Comparison of ENCODE assay signal across 12 cellular contexts in the genomic region with DNA sequence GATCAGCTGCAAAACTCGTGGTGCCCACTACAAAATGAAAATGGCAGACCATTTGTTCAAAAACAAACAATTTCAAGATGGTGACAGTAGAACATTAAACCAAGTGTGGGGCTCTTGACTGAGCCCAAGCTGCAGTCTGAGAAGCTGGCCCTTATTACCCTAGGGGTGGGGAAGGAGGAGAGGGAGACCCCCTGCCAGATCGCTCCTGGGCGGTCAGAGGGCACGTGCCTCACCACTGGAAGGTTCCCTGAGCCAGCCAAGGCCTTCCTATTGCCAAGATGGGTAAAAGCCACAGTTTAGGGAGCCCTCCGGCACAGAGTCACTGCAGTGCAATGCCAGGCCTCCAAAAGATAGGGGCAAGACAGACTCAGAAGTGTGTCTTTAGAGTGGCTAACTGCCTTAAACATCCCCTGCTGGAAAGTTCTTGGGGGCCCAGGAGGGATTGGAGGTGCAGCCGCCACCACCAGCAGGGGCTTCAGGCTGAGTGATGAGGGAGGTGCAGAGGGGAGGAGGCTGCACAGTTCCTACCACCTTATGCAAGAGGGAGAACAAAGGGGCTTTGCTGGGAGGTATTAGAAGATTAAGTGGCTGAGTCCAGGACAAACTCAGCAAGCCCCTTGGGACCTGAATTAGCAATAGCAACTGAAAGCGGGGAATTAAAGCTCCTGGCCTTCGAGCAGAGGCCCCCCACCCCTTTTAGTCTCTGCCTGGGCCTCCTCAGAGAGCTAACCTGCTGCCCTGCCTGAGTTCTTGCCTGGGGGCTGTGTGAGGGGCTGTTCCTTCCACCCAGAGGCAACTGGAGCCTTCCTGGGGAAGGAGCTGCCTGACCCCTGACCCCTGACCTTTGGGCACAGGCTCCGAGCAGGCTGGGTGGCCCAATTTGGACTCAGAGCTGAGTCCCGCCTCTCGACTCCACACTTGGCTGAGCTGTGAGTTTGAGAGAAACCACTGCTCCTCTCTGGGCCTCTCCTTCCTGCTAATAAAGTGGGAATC.
"Had no signal": no experiment of that assay in that cellular context is flagged by ENCODE, and none has a peak within 500 bp of the region (broad histone marks: within the 10 kb centered on the region; RNA-seq: fewer than 3 reads in every experiment).

No MANE protein-coding gene starts in this region.

- H3K27me3 Mint-ChIP-seq: activated naive CD4-positive, alpha-beta T cell treated with anti-CD3 and anti-CD28 coated beads, Interleukin-2, amount 50 U/mL, for 24 hours had no signal

- H3K4me3 Mint-ChIP-seq: activated naive CD4-positive, alpha-beta T cell treated with anti-CD3 and anti-CD28 coated beads, Interleukin-2, amount 50 U/mL, for 24 hours; central memory CD8-positive, alpha-beta T cell had no signal

- H3K9me3 Mint-ChIP-seq: activated naive CD4-positive, alpha-beta T cell treated with anti-CD3 and anti-CD28 coated beads, Interleukin-2, amount 50 U/mL, for 24 hours; central memory CD8-positive, alpha-beta T cell had no signal

- H3K4me1 Mint-ChIP-seq: activated naive CD4-positive, alpha-beta T cell treated with anti-CD3 and anti-CD28 coated beads, Interleukin-2, amount 50 U/mL, for 24 hours; central memory CD8-positive, alpha-beta T cell had no signal

- H3K4me1 ChIP-seq: vagina had no signal

- DNase-seq: activated CD4-positive, alpha-beta T cell treated with anti-CD3 and anti-CD28 coated beads, Interleukin-2, amount 50 U/mL, for 1 hour; activated CD4-positive, CD25-positive, alpha-beta regulatory T cell; activated effector memory CD4-positive, alpha-beta T cell treated with Interleukin-2 at 50 U/mL for 16 hours; erythroblast; kidney; small intestine; thyroid gland had no signal

- H3K9me3 ChIP-seq: neutrophil, thyroid gland, vagina had no signal

- H3K27ac ChIP-seq: hepatocyte, neutrophil, vagina had no signal

- H2AFZ ChIP-seq: hepatocyte had no signal

- H3K36me3 Mint-ChIP-seq: activated naive CD4-positive, alpha-beta T cell treated with anti-CD3 and anti-CD28 coated beads, Interleukin-2, amount 50 U/mL, for 24 hours had no signal

- H3K27ac Mint-ChIP-seq: activated naive CD4-positive, alpha-beta T cell treated with anti-CD3 and anti-CD28 coated beads, Interleukin-2, amount 50 U/mL, for 24 hours had no signal

- H3K4me2 ChIP-seq: hepatocyte had no signal

- H3K4me3 ChIP-seq: hepatocyte, thyroid gland, vagina had no signal

- H3K27me3 ChIP-seq: hepatocyte, neutrophil, thyroid gland, vagina had no signal

- H3K36me3 ChIP-seq: neutrophil, thyroid gland, vagina had no signal
